Comparison of ENCODE assay signal across 1 cellular context in the genomic region with DNA sequence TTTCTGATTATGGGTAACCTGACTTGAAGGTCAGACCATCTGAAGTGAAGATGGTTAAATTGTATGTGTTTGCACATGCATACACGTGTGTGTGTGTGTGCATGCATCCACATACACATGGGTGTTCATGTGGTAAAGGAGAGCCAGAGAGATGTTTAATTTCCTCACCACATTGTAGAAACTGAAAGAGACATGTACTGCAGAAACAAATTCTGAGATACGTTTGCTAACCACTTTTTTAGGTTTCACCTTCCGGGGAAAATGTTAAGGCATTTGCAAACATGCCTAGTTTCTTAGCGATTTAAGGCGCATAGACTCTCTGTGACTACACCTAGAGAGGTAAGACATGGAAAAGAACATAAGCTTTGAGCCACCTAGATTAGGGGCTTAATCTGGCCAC.
TF ChIP-seq lines count a peak whose summit lies in the region.

No MANE protein-coding gene starts in this region.

TF ChIP-seq in GM12878, 131 proteins besides CTCF, POLR2A, EP300 and RAD21 (continued from another document and continues in another):
- TF ChIP-seq, protein P1, sequence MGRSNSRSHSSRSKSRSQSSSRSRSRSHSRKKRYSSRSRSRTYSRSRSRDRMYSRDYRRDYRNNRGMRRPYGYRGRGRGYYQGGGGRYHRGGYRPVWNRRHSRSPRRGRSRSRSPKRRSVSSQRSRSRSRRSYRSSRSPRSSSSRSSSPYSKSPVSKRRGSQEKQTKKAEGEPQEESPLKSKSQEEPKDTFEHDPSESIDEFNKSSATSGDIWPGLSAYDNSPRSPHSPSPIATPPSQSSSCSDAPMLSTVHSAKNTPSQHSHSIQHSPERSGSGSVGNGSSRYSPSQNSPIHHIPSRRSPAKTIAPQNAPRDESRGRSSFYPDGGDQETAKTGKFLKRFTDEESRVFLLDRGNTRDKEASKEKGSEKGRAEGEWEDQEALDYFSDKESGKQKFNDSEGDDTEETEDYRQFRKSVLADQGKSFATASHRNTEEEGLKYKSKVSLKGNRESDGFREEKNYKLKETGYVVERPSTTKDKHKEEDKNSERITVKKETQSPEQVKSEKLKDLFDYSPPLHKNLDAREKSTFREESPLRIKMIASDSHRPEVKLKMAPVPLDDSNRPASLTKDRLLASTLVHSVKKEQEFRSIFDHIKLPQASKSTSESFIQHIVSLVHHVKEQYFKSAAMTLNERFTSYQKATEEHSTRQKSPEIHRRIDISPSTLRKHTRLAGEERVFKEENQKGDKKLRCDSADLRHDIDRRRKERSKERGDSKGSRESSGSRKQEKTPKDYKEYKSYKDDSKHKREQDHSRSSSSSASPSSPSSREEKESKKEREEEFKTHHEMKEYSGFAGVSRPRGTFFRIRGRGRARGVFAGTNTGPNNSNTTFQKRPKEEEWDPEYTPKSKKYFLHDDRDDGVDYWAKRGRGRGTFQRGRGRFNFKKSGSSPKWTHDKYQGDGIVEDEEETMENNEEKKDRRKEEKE (IDR thresholded peaks at IDR 0.05) = no peak
- TF ChIP-seq MEF2B (IDR thresholded peaks at IDR 0.05; ENCODE audit: partially characterized antibody, poor library complexity, severe bottlenecking) (peak; percentile 42), RUNX3 (IDR thresholded peaks at IDR 0.05; ENCODE audit: low read length) (peak; percentile 93), HDAC6 (IDR thresholded peaks at IDR 0.05; ENCODE audit: unreplicated experiment) (no peak), EZH2 (IDR thresholded peaks at IDR 0.05; ENCODE audit: borderline replicate concordance, control insufficient read depth, low read depth, low read length) (no peak), KLF5 (IDR thresholded peaks at IDR 0.05; ENCODE audit: partially characterized antibody) (no peak), CHD2 (IDR thresholded peaks at IDR 0.05; ENCODE audit: borderline replicate concordance, low read depth, low read length) (0 out of 2 replicates have a peak, but pooled peaks have one; percentile 23), CEBPB (IDR thresholded peaks at IDR 0.05; ENCODE audit: borderline replicate concordance in 1 of 2, low read depth in 2 of 2, low read length in 2 of 2) (no peak), LARP7 (IDR thresholded peaks at IDR 0.05) (no peak), POLR2AphosphoS5 (IDR thresholded peaks at IDR 0.05; ENCODE audit: low read length) (no peak), NR2F1 (conservative IDR thresholded peaks at IDR 0.05) (no peak), POU2F2 (IDR thresholded peaks at IDR 0.05; ENCODE audit: borderline replicate concordance, low read depth, low read length) (peak; percentile 85; the same call in 1 of the 3 replicates), ETV6 (conservative IDR thresholded peaks at IDR 0.05 in 1 of 2, IDR thresholded peaks at IDR 0.05 in 1 of 2; ENCODE audit: borderline replicate concordance in 1 of 2, low read depth in 1 of 2) (peak in 1 of 2 experiments; percentile 78; a peak in 2 of 4 replicates), ZNF217 (IDR thresholded peaks at IDR 0.05) (peak; percentile 31; the same call in 1 of the 2 replicates), RBBP5 (conservative IDR thresholded peaks at IDR 0.05) (no peak), DPF2 (IDR thresholded peaks at IDR 0.05) (0 out of 2 replicates have a peak, but pooled peaks have one; percentile 42), ZNF24 (IDR thresholded peaks at IDR 0.05) (no peak), CHD1 (IDR thresholded peaks at IDR 0.05; ENCODE audit: low read depth, low read length) (no peak), TAF1 (IDR thresholded peaks at IDR 0.05; ENCODE audit: borderline replicate concordance, low read depth, low read length) (no peak), EED (IDR thresholded peaks at IDR 0.05; ENCODE audit: low read depth) (peak; percentile 27; the same call in 1 of the 2 replicates), STAT3 (IDR thresholded peaks at IDR 0.05; ENCODE audit: low read depth, low read length) (no peak), EGR1 (IDR thresholded peaks at IDR 0.05; ENCODE audit: borderline replicate concordance in 1 of 2, low read depth in 2 of 2, low read length in 2 of 2) (no peak), IRF4 (IDR thresholded peaks at IDR 0.05; ENCODE audit: low read depth, low read length) (peak; percentile 61; the same call in 1 of the 2 replicates), CBX3 (IDR thresholded peaks at IDR 0.05; ENCODE audit: borderline replicate concordance, low read depth) (no peak), GABPA (IDR thresholded peaks at IDR 0.05; ENCODE audit: low read depth) (no peak), NR2C1 (IDR thresholded peaks at IDR 0.05) (no peak), ZSCAN29 (IDR thresholded peaks at IDR 0.05) (no peak)
- TF ChIP-seq, protein P2, sequence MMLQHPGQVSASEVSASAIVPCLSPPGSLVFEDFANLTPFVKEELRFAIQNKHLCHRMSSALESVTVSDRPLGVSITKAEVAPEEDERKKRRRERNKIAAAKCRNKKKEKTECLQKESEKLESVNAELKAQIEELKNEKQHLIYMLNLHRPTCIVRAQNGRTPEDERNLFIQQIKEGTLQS (IDR thresholded peaks at IDR 0.05; ENCODE audit: borderline replicate concordance, extremely low read depth, low read depth, low read length) = no peak
- TF ChIP-seq, protein P3, sequence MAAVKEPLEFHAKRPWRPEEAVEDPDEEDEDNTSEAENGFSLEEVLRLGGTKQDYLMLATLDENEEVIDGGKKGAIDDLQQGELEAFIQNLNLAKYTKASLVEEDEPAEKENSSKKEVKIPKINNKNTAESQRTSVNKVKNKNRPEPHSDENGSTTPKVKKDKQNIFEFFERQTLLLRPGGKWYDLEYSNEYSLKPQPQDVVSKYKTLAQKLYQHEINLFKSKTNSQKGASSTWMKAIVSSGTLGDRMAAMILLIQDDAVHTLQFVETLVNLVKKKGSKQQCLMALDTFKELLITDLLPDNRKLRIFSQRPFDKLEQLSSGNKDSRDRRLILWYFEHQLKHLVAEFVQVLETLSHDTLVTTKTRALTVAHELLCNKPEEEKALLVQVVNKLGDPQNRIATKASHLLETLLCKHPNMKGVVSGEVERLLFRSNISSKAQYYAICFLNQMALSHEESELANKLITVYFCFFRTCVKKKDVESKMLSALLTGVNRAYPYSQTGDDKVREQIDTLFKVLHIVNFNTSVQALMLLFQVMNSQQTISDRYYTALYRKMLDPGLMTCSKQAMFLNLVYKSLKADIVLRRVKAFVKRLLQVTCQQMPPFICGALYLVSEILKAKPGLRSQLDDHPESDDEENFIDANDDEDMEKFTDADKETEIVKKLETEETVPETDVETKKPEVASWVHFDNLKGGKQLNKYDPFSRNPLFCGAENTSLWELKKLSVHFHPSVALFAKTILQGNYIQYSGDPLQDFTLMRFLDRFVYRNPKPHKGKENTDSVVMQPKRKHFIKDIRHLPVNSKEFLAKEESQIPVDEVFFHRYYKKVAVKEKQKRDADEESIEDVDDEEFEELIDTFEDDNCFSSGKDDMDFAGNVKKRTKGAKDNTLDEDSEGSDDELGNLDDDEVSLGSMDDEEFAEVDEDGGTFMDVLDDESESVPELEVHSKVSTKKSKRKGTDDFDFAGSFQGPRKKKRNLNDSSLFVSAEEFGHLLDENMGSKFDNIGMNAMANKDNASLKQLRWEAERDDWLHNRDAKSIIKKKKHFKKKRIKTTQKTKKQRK (IDR thresholded peaks at IDR 0.05; ENCODE audit: low read depth, low read length) = no peak
- TF ChIP-seq, protein P4, sequence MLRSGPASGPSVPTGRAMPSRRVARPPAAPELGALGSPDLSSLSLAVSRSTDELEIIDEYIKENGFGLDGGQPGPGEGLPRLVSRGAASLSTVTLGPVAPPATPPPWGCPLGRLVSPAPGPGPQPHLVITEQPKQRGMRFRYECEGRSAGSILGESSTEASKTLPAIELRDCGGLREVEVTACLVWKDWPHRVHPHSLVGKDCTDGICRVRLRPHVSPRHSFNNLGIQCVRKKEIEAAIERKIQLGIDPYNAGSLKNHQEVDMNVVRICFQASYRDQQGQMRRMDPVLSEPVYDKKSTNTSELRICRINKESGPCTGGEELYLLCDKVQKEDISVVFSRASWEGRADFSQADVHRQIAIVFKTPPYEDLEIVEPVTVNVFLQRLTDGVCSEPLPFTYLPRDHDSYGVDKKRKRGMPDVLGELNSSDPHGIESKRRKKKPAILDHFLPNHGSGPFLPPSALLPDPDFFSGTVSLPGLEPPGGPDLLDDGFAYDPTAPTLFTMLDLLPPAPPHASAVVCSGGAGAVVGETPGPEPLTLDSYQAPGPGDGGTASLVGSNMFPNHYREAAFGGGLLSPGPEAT (IDR thresholded peaks at IDR 0.05; ENCODE audit: low read depth) = peak; percentile 60; the same call in 1 of the 2 replicates
- TF ChIP-seq, protein P5, sequence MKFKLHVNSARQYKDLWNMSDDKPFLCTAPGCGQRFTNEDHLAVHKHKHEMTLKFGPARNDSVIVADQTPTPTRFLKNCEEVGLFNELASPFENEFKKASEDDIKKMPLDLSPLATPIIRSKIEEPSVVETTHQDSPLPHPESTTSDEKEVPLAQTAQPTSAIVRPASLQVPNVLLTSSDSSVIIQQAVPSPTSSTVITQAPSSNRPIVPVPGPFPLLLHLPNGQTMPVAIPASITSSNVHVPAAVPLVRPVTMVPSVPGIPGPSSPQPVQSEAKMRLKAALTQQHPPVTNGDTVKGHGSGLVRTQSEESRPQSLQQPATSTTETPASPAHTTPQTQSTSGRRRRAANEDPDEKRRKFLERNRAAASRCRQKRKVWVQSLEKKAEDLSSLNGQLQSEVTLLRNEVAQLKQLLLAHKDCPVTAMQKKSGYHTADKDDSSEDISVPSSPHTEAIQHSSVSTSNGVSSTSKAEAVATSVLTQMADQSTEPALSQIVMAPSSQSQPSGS (IDR thresholded peaks at IDR 0.05; ENCODE audit: low read length) = peak; percentile 55; the same call in 1 of the 2 replicates
- TF ChIP-seq, protein P6, sequence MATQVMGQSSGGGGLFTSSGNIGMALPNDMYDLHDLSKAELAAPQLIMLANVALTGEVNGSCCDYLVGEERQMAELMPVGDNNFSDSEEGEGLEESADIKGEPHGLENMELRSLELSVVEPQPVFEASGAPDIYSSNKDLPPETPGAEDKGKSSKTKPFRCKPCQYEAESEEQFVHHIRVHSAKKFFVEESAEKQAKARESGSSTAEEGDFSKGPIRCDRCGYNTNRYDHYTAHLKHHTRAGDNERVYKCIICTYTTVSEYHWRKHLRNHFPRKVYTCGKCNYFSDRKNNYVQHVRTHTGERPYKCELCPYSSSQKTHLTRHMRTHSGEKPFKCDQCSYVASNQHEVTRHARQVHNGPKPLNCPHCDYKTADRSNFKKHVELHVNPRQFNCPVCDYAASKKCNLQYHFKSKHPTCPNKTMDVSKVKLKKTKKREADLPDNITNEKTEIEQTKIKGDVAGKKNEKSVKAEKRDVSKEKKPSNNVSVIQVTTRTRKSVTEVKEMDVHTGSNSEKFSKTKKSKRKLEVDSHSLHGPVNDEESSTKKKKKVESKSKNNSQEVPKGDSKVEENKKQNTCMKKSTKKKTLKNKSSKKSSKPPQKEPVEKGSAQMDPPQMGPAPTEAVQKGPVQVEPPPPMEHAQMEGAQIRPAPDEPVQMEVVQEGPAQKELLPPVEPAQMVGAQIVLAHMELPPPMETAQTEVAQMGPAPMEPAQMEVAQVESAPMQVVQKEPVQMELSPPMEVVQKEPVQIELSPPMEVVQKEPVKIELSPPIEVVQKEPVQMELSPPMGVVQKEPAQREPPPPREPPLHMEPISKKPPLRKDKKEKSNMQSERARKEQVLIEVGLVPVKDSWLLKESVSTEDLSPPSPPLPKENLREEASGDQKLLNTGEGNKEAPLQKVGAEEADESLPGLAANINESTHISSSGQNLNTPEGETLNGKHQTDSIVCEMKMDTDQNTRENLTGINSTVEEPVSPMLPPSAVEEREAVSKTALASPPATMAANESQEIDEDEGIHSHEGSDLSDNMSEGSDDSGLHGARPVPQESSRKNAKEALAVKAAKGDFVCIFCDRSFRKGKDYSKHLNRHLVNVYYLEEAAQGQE (IDR thresholded peaks at IDR 0.05; ENCODE audit: low read depth, low read length) = no peak
- TF ChIP-seq, protein P7, sequence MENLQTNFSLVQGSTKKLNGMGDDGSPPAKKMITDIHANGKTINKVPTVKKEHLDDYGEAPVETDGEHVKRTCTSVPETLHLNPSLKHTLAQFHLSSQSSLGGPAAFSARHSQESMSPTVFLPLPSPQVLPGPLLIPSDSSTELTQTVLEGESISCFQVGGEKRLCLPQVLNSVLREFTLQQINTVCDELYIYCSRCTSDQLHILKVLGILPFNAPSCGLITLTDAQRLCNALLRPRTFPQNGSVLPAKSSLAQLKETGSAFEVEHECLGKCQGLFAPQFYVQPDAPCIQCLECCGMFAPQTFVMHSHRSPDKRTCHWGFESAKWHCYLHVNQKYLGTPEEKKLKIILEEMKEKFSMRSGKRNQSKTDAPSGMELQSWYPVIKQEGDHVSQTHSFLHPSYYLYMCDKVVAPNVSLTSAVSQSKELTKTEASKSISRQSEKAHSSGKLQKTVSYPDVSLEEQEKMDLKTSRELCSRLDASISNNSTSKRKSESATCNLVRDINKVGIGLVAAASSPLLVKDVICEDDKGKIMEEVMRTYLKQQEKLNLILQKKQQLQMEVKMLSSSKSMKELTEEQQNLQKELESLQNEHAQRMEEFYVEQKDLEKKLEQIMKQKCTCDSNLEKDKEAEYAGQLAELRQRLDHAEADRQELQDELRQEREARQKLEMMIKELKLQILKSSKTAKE (IDR thresholded peaks at IDR 0.05; ENCODE audit: low read depth, poor library complexity, severe bottlenecking) = no peak
- TF ChIP-seq, protein P8, sequence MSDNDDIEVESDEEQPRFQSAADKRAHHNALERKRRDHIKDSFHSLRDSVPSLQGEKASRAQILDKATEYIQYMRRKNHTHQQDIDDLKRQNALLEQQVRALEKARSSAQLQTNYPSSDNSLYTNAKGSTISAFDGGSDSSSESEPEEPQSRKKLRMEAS (IDR thresholded peaks at IDR 0.05; ENCODE audit: low read depth, low read length) = peak; percentile 50; the same call in 1 of the 2 replicates
- TF ChIP-seq, protein P9, sequence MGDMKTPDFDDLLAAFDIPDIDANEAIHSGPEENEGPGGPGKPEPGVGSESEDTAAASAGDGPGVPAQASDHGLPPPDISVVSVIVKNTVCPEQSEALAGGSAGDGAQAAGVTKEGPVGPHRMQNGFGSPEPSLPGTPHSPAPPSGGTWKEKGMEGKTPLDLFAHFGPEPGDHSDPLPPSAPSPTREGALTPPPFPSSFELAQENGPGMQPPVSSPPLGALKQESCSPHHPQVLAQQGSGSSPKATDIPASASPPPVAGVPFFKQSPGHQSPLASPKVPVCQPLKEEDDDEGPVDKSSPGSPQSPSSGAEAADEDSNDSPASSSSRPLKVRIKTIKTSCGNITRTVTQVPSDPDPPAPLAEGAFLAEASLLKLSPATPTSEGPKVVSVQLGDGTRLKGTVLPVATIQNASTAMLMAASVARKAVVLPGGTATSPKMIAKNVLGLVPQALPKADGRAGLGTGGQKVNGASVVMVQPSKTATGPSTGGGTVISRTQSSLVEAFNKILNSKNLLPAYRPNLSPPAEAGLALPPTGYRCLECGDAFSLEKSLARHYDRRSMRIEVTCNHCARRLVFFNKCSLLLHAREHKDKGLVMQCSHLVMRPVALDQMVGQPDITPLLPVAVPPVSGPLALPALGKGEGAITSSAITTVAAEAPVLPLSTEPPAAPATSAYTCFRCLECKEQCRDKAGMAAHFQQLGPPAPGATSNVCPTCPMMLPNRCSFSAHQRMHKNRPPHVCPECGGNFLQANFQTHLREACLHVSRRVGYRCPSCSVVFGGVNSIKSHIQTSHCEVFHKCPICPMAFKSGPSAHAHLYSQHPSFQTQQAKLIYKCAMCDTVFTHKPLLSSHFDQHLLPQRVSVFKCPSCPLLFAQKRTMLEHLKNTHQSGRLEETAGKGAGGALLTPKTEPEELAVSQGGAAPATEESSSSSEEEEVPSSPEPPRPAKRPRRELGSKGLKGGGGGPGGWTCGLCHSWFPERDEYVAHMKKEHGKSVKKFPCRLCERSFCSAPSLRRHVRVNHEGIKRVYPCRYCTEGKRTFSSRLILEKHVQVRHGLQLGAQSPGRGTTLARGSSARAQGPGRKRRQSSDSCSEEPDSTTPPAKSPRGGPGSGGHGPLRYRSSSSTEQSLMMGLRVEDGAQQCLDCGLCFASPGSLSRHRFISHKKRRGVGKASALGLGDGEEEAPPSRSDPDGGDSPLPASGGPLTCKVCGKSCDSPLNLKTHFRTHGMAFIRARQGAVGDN (IDR thresholded peaks at IDR 0.05) = 0 out of 2 replicates have a peak, but pooled peaks have one; percentile 26
